ENCODE assay signal across 1 cellular context in genomic region chr22:50440544-50441249, GRCh38.
TF ChIP-seq lines count a peak whose summit lies in the region.

No MANE protein-coding gene starts in this region.

TF ChIP-seq in K562, 482 proteins besides CTCF, POLR2A, EP300 and RAD21:
- no peak for TF ChIP-seq HINFP (tag; conservative IDR thresholded peaks at IDR 0.05; ENCODE audit: low read depth)
- no peak for TF ChIP-seq IRF1 (CRISPR knock-in tag; IDR thresholded peaks at IDR 0.05; ENCODE audit: borderline replicate concordance)
